ENCODE assay signal across 9 cellular contexts in the genomic region with DNA sequence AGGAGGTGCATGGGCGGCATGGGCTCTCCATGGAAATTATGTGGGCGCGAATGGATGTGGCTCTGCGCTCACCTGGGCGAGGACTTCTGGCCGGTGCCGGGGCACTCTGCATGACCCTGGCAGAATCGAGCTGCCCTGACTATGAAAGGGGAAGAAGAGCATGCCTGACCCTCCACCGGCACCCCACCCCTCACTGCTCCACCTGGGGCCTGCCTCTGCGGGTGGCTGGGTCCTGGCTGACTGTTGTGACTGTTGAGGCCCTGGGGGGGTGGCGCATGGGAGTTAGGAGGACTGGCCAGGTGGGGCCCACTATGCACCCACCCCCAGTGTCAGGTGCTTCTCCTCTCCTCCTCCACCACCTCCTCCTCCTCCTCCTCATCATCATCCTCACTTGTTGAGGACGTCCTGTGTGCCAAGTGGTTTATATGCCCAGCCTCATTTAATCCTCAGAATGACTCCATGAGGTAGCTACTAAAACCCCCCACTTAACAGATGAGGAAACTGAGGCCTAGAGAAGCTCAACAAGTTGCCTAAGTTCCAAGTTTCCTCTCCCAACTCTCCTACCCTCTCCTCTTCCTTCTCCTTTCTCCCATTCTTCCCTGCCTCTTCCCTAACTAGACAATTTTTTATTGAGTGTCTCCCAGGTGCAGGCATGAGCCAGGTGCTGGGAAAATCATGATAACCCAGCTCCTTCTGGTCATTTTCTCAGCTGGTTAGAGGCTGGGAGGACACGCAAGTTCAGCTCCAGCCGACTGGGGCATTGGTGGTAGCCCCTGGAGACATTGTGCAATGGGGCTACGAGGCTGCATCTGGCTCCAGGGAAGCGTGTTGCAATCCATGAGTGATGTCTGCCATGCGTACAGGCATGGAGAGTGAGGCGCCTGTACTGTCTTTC. TPM values are rescaled to one million over a fixed set of nuclear protein-coding genes. Genes with fewer than 3 reads are reported as not detected.
DNase-seq lines count a peak whose midpoint lies in the region; ATAC-seq, FAIRE-seq and TF ChIP-seq lines count a peak whose summit lies in the region.
"Had no signal": no experiment of that assay in that cellular context is flagged by ENCODE, and none has a peak within 500 bp of the region (broad histone marks: within the 10 kb centered on the region; RNA-seq: fewer than 3 reads in every experiment).

No MANE protein-coding gene starts in this region.

- H3K9me3 ChIP-seq in OCI-LY3 (ENCODE audit: insufficient read depth, low read length) (no peaks in the 10 kb centered on the region), H1 (ENCODE audit: insufficient read depth in 2 of 2, low read depth in 1 of 2, low read length in 1 of 2) (0 out of 4 replicates have a peak, but pooled peaks cover 0 to 2% of the 10 kb centered on the region in 2 experiments)

- H2BK12ac ChIP-seq in H1 (ENCODE audit: low read depth, low read length), result no peak overlapping the region; the same call in 1 of the 2 replicates

- no peak overlapping the region for H2BK5ac ChIP-seq in H1 (ENCODE audit: low read depth, low read length)

- H2BK15ac ChIP-seq in H1 (ENCODE audit: low read length), result no peak overlapping the region

- H4K91ac ChIP-seq in H1 (replicated peaks; ENCODE audit: insufficient read length, low read length), result no peak overlapping the region

- no peak overlapping the region; the same call in 1 of the 2 replicates for H4K8ac ChIP-seq in H1 (ENCODE audit: extremely low read depth, insufficient read depth, low read length)

- H3K4me3 ChIP-seq in OCI-LY3 (ENCODE audit: low read length), result peak overlapping the region; percentile 80
- no peak overlapping the region for H3K4me3 ChIP-seq in H1 (ENCODE audit: extremely low read depth in 1 of 4, insufficient read depth in 2 of 4, low read depth in 3 of 4, low read length in 4 of 4)

- H3K27me3 ChIP-seq in OCI-LY3 (ENCODE audit: low read depth, low read length) (no peaks in the 10 kb centered on the region; the same call in 1 of the 2 replicates), H1 (replicated peaks in 1 of 4; ENCODE audit: control insufficient read depth in 3 of 4, extremely low read depth in 1 of 4, insufficient read depth in 3 of 4, low read length in 3 of 4) (no peaks in the 10 kb centered on the region; a peak in 1 of 7 replicates)

- peak overlapping the region; percentile 84; the same call in 1 of the 2 replicates for H2AK5ac ChIP-seq in H1 (ENCODE audit: low read depth, low read length)

- H2BK120ac ChIP-seq in H1 (replicated peaks; ENCODE audit: low read depth, low read length), result no peak overlapping the region

- H3K79me2 ChIP-seq in OCI-LY3 (ENCODE audit: low read length) (no peaks in the 10 kb centered on the region), H1 (ENCODE audit: control insufficient read depth in 1 of 2, insufficient read depth in 2 of 2, low read length in 2 of 2) (no peaks in the 10 kb centered on the region)

- H3K4me1 ChIP-seq in OCI-LY3 (ENCODE audit: low read length), result peaks cover 72% of the 10 kb centered on the region
- peaks cover 0 to 2% (median under 1%) of the 10 kb centered on the region in 4 experiments; a peak in 2 of 7 replicates for H3K4me1 ChIP-seq in H1 (replicated peaks in 1 of 4; ENCODE audit: control insufficient read depth in 3 of 4, insufficient read depth in 4 of 4, low read length in 3 of 4)

- H3K36me3 ChIP-seq in OCI-LY3 (replicated peaks; ENCODE audit: low read depth, low read length), result peaks cover 8% of the 10 kb centered on the region
- no peaks in the 10 kb centered on the region for H3K36me3 ChIP-seq in H1 (ENCODE audit: control insufficient read depth in 2 of 4, insufficient read depth in 4 of 4, low read length in 3 of 4)

- TF ChIP-seq RAD21 in H1 (IDR thresholded peaks at IDR 0.05 in 1 of 2, conservative IDR thresholded peaks at IDR 0.05 in 1 of 2; ENCODE audit: low read depth in 2 of 2, low read length in 2 of 2), result no peak

- no peak overlapping the region for H3K14ac ChIP-seq in H1 (ENCODE audit: insufficient read length)

- H3K23ac ChIP-seq in H1 (ENCODE audit: insufficient read length), result no peak overlapping the region

- ATAC-seq in omental fat pad (ENCODE audit: low FRiP score) (no peak), HG02798 (IDR thresholded peaks at IDR 0.05; ENCODE audit: poor library complexity, unreplicated experiment) (no peak), GM19351 (IDR thresholded peaks at IDR 0.05; ENCODE audit: unreplicated experiment) (no peak)

- H3K4me2 ChIP-seq in OCI-LY3 (ENCODE audit: low read length), result peak overlapping the region; percentile 95
- no peak overlapping the region for H3K4me2 ChIP-seq in H1 (ENCODE audit: insufficient read depth in 1 of 2, low read depth in 2 of 2, low read length in 2 of 2)

- FAIRE-seq in H1 (lab: Jason Lieb, UNC), result no peak

- no peak overlapping the region for H3K18ac ChIP-seq in H1 (ENCODE audit: extremely low read depth, low read length)

- POLR2A ChIA-PET in H1 (lab: Charles Lee; ENCODE audit: partially characterized antibody), result interaction anchor here (0.7 to 3.1 kb wide), 2 partner anchors 30 to 346 kb away, joined by 3 to 12 read pairs; no protein-coding TSS in a partner anchor

- peak overlapping the region; percentile 75; the same call in 1 of the 2 replicates for H3K9ac ChIP-seq in OCI-LY3 (ENCODE audit: low read length)
- H3K9ac ChIP-seq in H1 (replicated peaks in 1 of 4; ENCODE audit: extremely low read depth in 1 of 4, low read depth in 3 of 4, low read length in 3 of 4), result no peak overlapping the region

- H3K27ac ChIP-seq in OCI-LY3 (ENCODE audit: low read length) (peak overlapping the region; percentile 84), H1 (ENCODE audit: low read depth, low read length) (no peak overlapping the region)

- H2AFZ ChIP-seq in OCI-LY3 (ENCODE audit: low read depth, low read length) (no peak overlapping the region), H1 (ENCODE audit: low read length) (no peak overlapping the region)

- TF ChIP-seq EP300 in H1 (IDR thresholded peaks at IDR 0.05; ENCODE audit: borderline replicate concordance in 1 of 2, low read depth in 2 of 2, low read length in 2 of 2), result no peak

- H3K4ac ChIP-seq in H1 (replicated peaks; ENCODE audit: insufficient read length, low read depth, low read length), result no peak overlapping the region

- peaks cover 9% of the 10 kb centered on the region; the same call in 1 of the 2 replicates for H3K23me2 ChIP-seq in H1 (ENCODE audit: low read depth, low read length)

- no peak overlapping the region for H4K5ac ChIP-seq in H1 (ENCODE audit: insufficient read length, low read depth, low read length)

- DNase-seq in Daoy (ENCODE audit: low read depth) (peak; percentile 32), H1 (ENCODE audit: low read depth in 1 of 2, low spot score in 2 of 2) (no peak), omental fat pad (ENCODE audit: low spot score) (peak; percentile 37), GM20000 (ENCODE audit: low spot score) (no peak)
- no peak for DNase-seq in activated CD4-positive, alpha-beta T cell treated with anti-CD3 and anti-CD28 coated beads for 4 hours
- DNase-seq: stimulated activated CD4-positive, alpha-beta T cell treated with anti-CD3 and anti-CD28 coated beads, Interleukin-12 subunit alpha, Interleukin-12 subunit beta, amount 100 ng/mL, for 4 hours had no signal

- 92% methylated on average over 18 of the region's 18 CpGs; no CpG with 5 or more reads in 1 of the 2 experiments for WGBS in H1 (ENCODE audit: extremely low coverage in 1 of 2, insufficient coverage in 1 of 2, insufficient read length in 1 of 2, insufficient replicate concordance in 2 of 2, low coverage in 1 of 2, low lambda C conversion rate in 2 of 2, missing lambda C conversion rate in 1 of 2), 2 experiments

- no peak for TF ChIP-seq POLR2A in H1 (IDR thresholded peaks at IDR 0.05; ENCODE audit: control extremely low read depth in 1 of 2, low read depth in 2 of 2, low read length in 2 of 2)

- no peaks in the 10 kb centered on the region for H3K79me1 ChIP-seq in H1 (ENCODE audit: low read depth, low read length)

- no peaks in the 10 kb centered on the region for H4K20me1 ChIP-seq in OCI-LY3 (ENCODE audit: insufficient read depth, low read length)
- peaks cover 0 to 6% of the 10 kb centered on the region in 2 experiments for H4K20me1 ChIP-seq in H1 (replicated peaks in 1 of 2; ENCODE audit: control insufficient read depth in 1 of 2, insufficient read depth in 2 of 2, low read length in 2 of 2)

- H3K56ac ChIP-seq in H1 (replicated peaks; ENCODE audit: insufficient read length, low read depth, low read length), result no peak overlapping the region

- no peak for TF ChIP-seq CTCF in OCI-LY3 (IDR thresholded peaks at IDR 0.05; ENCODE audit: low read depth, low read length)
- TF ChIP-seq CTCF in H1 (IDR thresholded peaks at IDR 0.05; ENCODE audit: control extremely low read depth in 1 of 3, insufficient read depth in 1 of 3, low read depth in 1 of 3, low read length in 3 of 3), result no peak
- no peak for TF ChIP-seq CTCF in omental fat pad (IDR thresholded peaks at IDR 0.05)
- no peak for TF ChIP-seq CTCF in GM20000 (IDR thresholded peaks at IDR 0.05; ENCODE audit: extremely low read depth, missing control alignments)

- no peak overlapping the region for H2BK20ac ChIP-seq in H1 (ENCODE audit: low read length)

- CTCF ChIA-PET in H1 (lab: Charles Lee; ENCODE audit: partially characterized antibody), result interaction anchor here (0.7 to 4.5 kb wide), 6 partner anchors 9 to 373 kb away, joined by 3 to 22 read pairs (median 4); no protein-coding TSS in a partner anchor

TF ChIP-seq in H1, 55 proteins besides CTCF, POLR2A, EP300 and RAD21 (continues in another document):
- no peak for TF ChIP-seq CBX5 (IDR thresholded peaks at IDR 0.05; ENCODE audit: low read depth, low read length)

RNA-seq across cellular contexts. Expression of gene MYEOV, which starts 2.3 kb away (rescaled TPM):
- 5.6 and 13.6 TPM in 2 replicates for total RNA-seq in Daoy (2014; rRNA removed; shearing (Covaris generic))
- 0.67 and 0.86 TPM in 2 replicates for total RNA-seq in H1 (2021; fragmentation: NEBNext Ultra II Directional; extraction: Animal tissue kit (Norgen Biotek cat#: 25700))
- 0.44 and 1.0 TPM in 2 replicates for polyA plus RNA-seq in H1 (2011; rRNA removed)
- polyA plus RNA-seq in H1 (2011; cell fraction: cytosol; rRNA removed), result 0.50 TPM
- 2.3 TPM for polyA plus RNA-seq in H1 (2011; cell fraction: nucleus; rRNA removed)
- polyA plus RNA-seq in H1 (2012, experiment 1 of 2), result 0.47 to 1.2 TPM (median 0.68 TPM) in 3 of 4 replicates, not detected in the other
- polyA plus RNA-seq in H1 (2012, experiment 2 of 2), result 0.20 TPM
- polyA plus RNA-seq in H1 (2013, experiment 1 of 2), result 0.36 TPM
- 0.35 TPM for polyA plus RNA-seq in H1 (2013, experiment 2 of 2)
- 0.16 and 0.24 TPM in 2 replicates for polyA minus RNA-seq in H1 (2011; rRNA and poly(A)+ RNA removed)
- polyA minus RNA-seq in H1 (2011; cell fraction: cytosol; rRNA and poly(A)+ RNA removed), result 0.44 TPM
- 2.0 TPM for polyA minus RNA-seq in H1 (2011; cell fraction: nucleus; rRNA and poly(A)+ RNA removed)
- total RNA-seq in omental fat pad, result 1 to 10 TPM in 1 of 4 donors, under 1 TPM in 3; 0.65 to 8.9 (median 0.83) TPM

Comparison
In these comparisons a context has a peak if more than half of its experiments do, and no peak if none do; other contexts are left out.
1. DNase-seq: peak in Daoy (single experiment) and omental fat pad (single experiment); none in H1 (0 of 2), GM20000 (single experiment) and activated CD4-positive, alpha-beta T cell treated with anti-CD3 and anti-CD28 coated beads for 4 hours (0 of 2).